Comparison of ENCODE assay signal across 18 cellular contexts in the genomic region with DNA sequence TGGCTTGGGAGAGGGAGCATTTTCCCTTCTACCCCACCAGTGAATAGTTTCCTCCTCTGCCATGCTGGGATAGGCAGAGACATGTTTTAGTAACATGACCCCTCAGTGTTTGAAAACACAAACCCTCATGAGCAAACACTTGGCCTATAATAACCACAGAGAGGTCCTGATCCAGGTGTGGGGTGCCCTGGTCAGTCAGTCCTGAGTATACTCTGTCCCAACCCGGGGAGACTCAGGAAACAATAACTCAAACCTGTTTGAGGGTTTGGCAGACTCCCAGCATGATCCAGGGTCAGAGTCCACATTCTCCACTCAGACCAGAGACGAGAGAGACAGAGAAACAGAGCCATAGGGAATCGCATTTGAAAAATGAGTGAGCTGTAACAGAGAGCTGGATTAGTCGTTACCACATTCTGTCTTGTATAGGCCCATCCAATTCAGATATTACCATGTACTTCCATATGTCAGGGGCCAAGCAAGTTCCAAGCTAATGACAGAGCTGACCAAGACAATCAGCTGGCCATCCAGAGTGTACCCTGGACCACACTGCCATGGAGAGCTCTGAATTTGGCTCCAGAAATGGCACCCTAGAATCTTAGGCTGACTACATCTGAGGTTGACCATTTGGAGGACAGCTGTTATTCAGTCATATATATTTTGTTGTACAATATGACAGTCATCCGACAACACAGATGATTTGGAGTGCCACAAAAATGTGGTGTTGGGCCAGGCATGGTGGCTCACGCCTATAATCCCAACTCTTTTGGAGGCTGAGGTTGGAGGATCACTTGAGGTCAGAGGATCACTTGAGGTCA. TPM values are rescaled to one million over a fixed set of nuclear protein-coding genes. Genes with fewer than 3 reads are reported as not detected.
DNase-seq lines count a peak whose midpoint lies in the region; ATAC-seq and TF ChIP-seq lines count a peak whose summit lies in the region.
"Had no signal": no experiment of that assay in that cellular context is flagged by ENCODE, and none has a peak within 500 bp of the region (broad histone marks: within the 10 kb centered on the region; RNA-seq: fewer than 3 reads in every experiment).

No MANE protein-coding gene starts in this region.

- CTCF ChIA-PET in HCT116 (lab: Charles Lee) = interaction anchor here (1.4 kb wide), 1 partner anchor 9 kb away, joined by 5 read pairs; no protein-coding TSS in a partner anchor
- CTCF ChIA-PET in RWPE1 (lab: Yijun Ruan, JAX) = no interaction called here

- TF ChIP-seq RAD21 in HCT116 (IDR thresholded peaks at IDR 0.05; ENCODE audit: low read depth) = no peak

- no peaks in the 10 kb centered on the region for H3K9me3 ChIP-seq in HCT116 (ENCODE audit: control insufficient read depth in 1 of 2, insufficient read depth in 1 of 2, low read depth in 1 of 2, low read length in 2 of 2)
- H3K9me3 ChIP-seq in left lung = no peaks in the 10 kb centered on the region
- H3K9me3 ChIP-seq: ovary had no signal

- RAD21 ChIA-PET in HCT116 (lab: Charles Lee; ENCODE audit: low non-redundant PET in 1 of 2, low total read pairs in 2 of 2, uncharacterized antibody in 2 of 2, unreplicated experiment in 2 of 2) = no interaction called here

- peaks cover 4% of the 10 kb centered on the region; the same call in 1 of the 2 replicates for H3K79me2 ChIP-seq in HCT116 (ENCODE audit: insufficient read depth, low read length)

- BruUV-seq in HCT116 (replicated peaks; lab: Mats Ljungman, UMichigan) = no TSS peak

- intact Hi-C loops in HCT116 (cut with micrococcal nuclease) (no loop called here), left lung (cut with DNase I) (loop anchor here in 1 of 2 donors (10.0 kb wide), 1 partner anchor 55 kb away; no protein-coding TSS in a partner anchor)

- H3K4me3 Mint-ChIP-seq in progenitor cell of endocrine pancreas (ENCODE audit: low read depth) = no peak overlapping the region
- H3K4me3 Mint-ChIP-seq: HFFc6; stimulated activated naive CD8-positive, alpha-beta T cell treated with anti-CD3 and anti-CD28 coated beads, Interleukin-15, amount 100 ng/mL, for 72 hours; T-cell had no signal

- no peaks in the 10 kb centered on the region for H3K36me3 ChIP-seq in HCT116 (ENCODE audit: control insufficient read depth in 1 of 2, insufficient read depth in 2 of 2, low read length in 2 of 2)
- no peaks in the 10 kb centered on the region for H3K36me3 ChIP-seq in left lung
- H3K36me3 ChIP-seq: ovary had no signal

- POLR2A ChIA-PET in HCT116 (lab: Charles Lee) = interaction anchor here (1.4 kb wide), 1 partner anchor 11 kb away, joined by 3 read pairs; no protein-coding TSS in a partner anchor
- POLR2A ChIA-PET in RWPE1 (lab: Yijun Ruan, JAX; ENCODE audit: low non-redundant PET) = interaction anchor here (0.5 kb wide), 1 partner anchor 9 kb away, joined by 8 read pairs; no protein-coding TSS in a partner anchor

- H3K9ac ChIP-seq in HCT116 (ENCODE audit: low read length) = no peak overlapping the region

- H3K9me2 ChIP-seq in HCT116 (ENCODE audit: insufficient read depth) = no peaks in the 10 kb centered on the region

- H3K27ac ChIP-seq in HCT116 (ENCODE audit: low read depth, low read length) (0 out of 2 replicates have a peak overlapping the region, but pooled peaks have one; percentile 7), RWPE1 (peak overlapping the region; percentile 7; the same call in 1 of the 2 replicates), left lung (no peak overlapping the region)
- H3K27ac ChIP-seq: ovary had no signal

- peak overlapping the region in 1 of 2 experiments; percentile 25; a peak in 1 of 4 replicates for H3K4me3 ChIP-seq in HCT116 (replicated peaks in 1 of 2; ENCODE audit: low read depth in 1 of 2, low read length in 2 of 2)
- no peak overlapping the region for H3K4me3 ChIP-seq in left lung
- H3K4me3 ChIP-seq: GM12878, ovary had no signal

- no peaks in the 10 kb centered on the region for H3K36me3 Mint-ChIP-seq in progenitor cell of endocrine pancreas (ENCODE audit: insufficient read depth)
- H3K36me3 Mint-ChIP-seq: T-cell had no signal

- H3K27me3 Mint-ChIP-seq in progenitor cell of endocrine pancreas = peaks cover 7% of the 10 kb centered on the region

- TF ChIP-seq CTCF in HCT116 (IDR thresholded peaks at IDR 0.05 in 2 of 3, conservative IDR thresholded peaks at IDR 0.05 in 1 of 3; ENCODE audit: borderline replicate concordance in 1 of 3, insufficient read depth in 1 of 3, low read depth in 2 of 3, low read length in 2 of 3) (no peak), RWPE1 (conservative IDR thresholded peaks at IDR 0.05; ENCODE audit: low read depth) (no peak), progenitor cell of endocrine pancreas (IDR thresholded peaks at IDR 0.05; ENCODE audit: unreplicated experiment) (no peak), left lung (IDR thresholded peaks at IDR 0.05) (no peak)

- H3K4me1 ChIP-seq in HCT116 (ENCODE audit: control insufficient read depth in 1 of 2, insufficient read depth in 2 of 2, low read length in 2 of 2) (peaks cover 23 to 45% of the 10 kb centered on the region in 2 experiments; a peak in 3 of 4 replicates), left lung (peaks cover 0 to 16% of the 10 kb centered on the region in 2 donors)

- H2AFZ ChIP-seq in HCT116 (ENCODE audit: low read depth, low read length, poor library complexity, severe bottlenecking) = peak overlapping the region; percentile 84

- no peak for TF ChIP-seq POLR2A in HCT116 (IDR thresholded peaks at IDR 0.05; ENCODE audit: borderline replicate concordance, extremely low read depth, insufficient read depth, insufficient read length)

- no peaks in the 10 kb centered on the region for H3K27me3 ChIP-seq in HCT116 (ENCODE audit: insufficient read depth, low read length)
- peaks cover 0 to 4% of the 10 kb centered on the region in 2 donors for H3K27me3 ChIP-seq in left lung
- H3K27me3 ChIP-seq: ovary had no signal

- H3K4me2 ChIP-seq in HCT116 (ENCODE audit: low read length) = peak overlapping the region; percentile 67

- DNase-seq in HCT116 (ENCODE audit: low read depth, low spot score) = no peak
- DNase-seq in RWPE1 (ENCODE audit: low spot score) = peak; percentile 61
- DNase-seq in iris pigment epithelial cell (ENCODE audit: low read depth) = peak; percentile 64
- DNase-seq in progenitor cell of endocrine pancreas (ENCODE audit: low spot score, unreplicated experiment) = no peak
- DNase-seq in NCI-H1092 treated with DMSO at 0.1 percent for 48 hours (lab: John Stamatoyannopoulos, UW) = no peak
- no peak for DNase-seq in left lung
- DNase-seq: activated CD4-positive, alpha-beta T cell treated with anti-CD3 and anti-CD28 coated beads, Interleukin-2, amount 50 U/mL, for 1 hour; activated effector memory CD4-positive, alpha-beta T cell treated with Interleukin-2 at 50 U/mL for 16 hours; caudate nucleus; HFFc6; NCI-H774; ovary; stimulated activated CD4-positive, alpha-beta T cell treated with anti-CD3 and anti-CD28 coated beads, Interleukin-4, amount 100 ng/mL, for 1 hour; stimulated activated naive CD8-positive, alpha-beta T cell treated with anti-CD3 and anti-CD28 coated beads, Interleukin-15, amount 100 ng/mL, for 72 hours; T-cell had no signal

- peak; percentile 10; the same call in 1 of the 2 replicates for ATAC-seq in HCT116
- ATAC-seq in HG03135 (IDR thresholded peaks at IDR 0.05; ENCODE audit: unreplicated experiment) = no peak
- ATAC-seq in left lung = no peak
- ATAC-seq in GM21825 (IDR thresholded peaks at IDR 0.05; ENCODE audit: unreplicated experiment) = no peak
- ATAC-seq: GM12878; stimulated activated naive CD8-positive, alpha-beta T cell treated with anti-CD3 and anti-CD28 coated beads, Interleukin-15, amount 100 ng/mL, for 72 hours; T-cell had no signal

- H3K27ac Mint-ChIP-seq in progenitor cell of endocrine pancreas = peak overlapping the region; percentile 18
- H3K27ac Mint-ChIP-seq: HFFc6; stimulated activated naive CD8-positive, alpha-beta T cell treated with anti-CD3 and anti-CD28 coated beads, Interleukin-15, amount 100 ng/mL, for 72 hours; T-cell had no signal

- peaks cover 4% of the 10 kb centered on the region for H3K4me1 Mint-ChIP-seq in progenitor cell of endocrine pancreas (ENCODE audit: low read depth)

- no peaks in the 10 kb centered on the region for H4K20me1 ChIP-seq in HCT116 (ENCODE audit: insufficient read depth)

- H3K9me3 Mint-ChIP-seq in progenitor cell of endocrine pancreas (ENCODE audit: low read depth) = no peaks in the 10 kb centered on the region
- H3K9me3 Mint-ChIP-seq: HFFc6, T-cell had no signal

TF ChIP-seq in HCT116, 20 proteins besides CTCF, POLR2A, EP300 and RAD21:
- TF ChIP-seq SP1 (IDR thresholded peaks at IDR 0.05; ENCODE audit: low read depth) (peak; percentile 22; the same call in 1 of the 2 replicates), EZH2phosphoT487 (IDR thresholded peaks at IDR 0.05; ENCODE audit: borderline replicate concordance) (no peak), YY1 (IDR thresholded peaks at IDR 0.05; ENCODE audit: extremely low read depth, insufficient replicate concordance, low read depth, low read length) (no peak)
TF ChIP-seq in HCT116: peak in this region for 1.

RNA-seq across cellular contexts. Expression of a gene that starts 4.2 kb away (rescaled TPM):
- total RNA-seq in HCT116 (2021; ENCODE audit: unreplicated experiment) = 8.5 TPM
- polyA plus RNA-seq in HCT116 (2012) = 27.6 and 29.4 TPM in 2 replicates
- total RNA-seq in progenitor cell of endocrine pancreas = 0.31 and 0.49 TPM in 2 replicates
- under 1 TPM in 1 of 2 donors, not detected in 1; 0.26 TPM for total RNA-seq in left lung

RNA-seq across cellular contexts. Expression of a gene that starts 4.5 kb away (rescaled TPM):
- total RNA-seq in HCT116 (2021; ENCODE audit: unreplicated experiment) = 29.8 TPM
- polyA plus RNA-seq in HCT116 (2012) = 18.1 and 23.4 TPM in 2 replicates
- total RNA-seq in progenitor cell of endocrine pancreas = 9.1 and 10.4 TPM in 2 replicates
- total RNA-seq in left lung = 1 to 10 TPM; 1.5 to 3.1 TPM

RNA-seq across cellular contexts. Expression of a gene that starts 11.4 kb away (rescaled TPM):
- total RNA-seq in HCT116 (2021; ENCODE audit: unreplicated experiment) (11.1 TPM), progenitor cell of endocrine pancreas (17.2 and 18.8 TPM in 2 replicates), left lung (10 to 100 TPM; 24.7 to 25.6 TPM)
- 10.3 and 11.1 TPM in 2 replicates for polyA plus RNA-seq in HCT116 (2012)

RNA-seq across cellular contexts. Expression of a gene that starts 11.7 kb away (rescaled TPM):
- total RNA-seq in HCT116 (2021; ENCODE audit: unreplicated experiment) (30,969 TPM), progenitor cell of endocrine pancreas (15,251 and 16,487 TPM in 2 replicates), left lung (over 10,000 TPM; 27,227 to 27,465 TPM)
- 23.0 and 89.1 TPM in 2 replicates for polyA plus RNA-seq in HCT116 (2012)

RNA-seq across cellular contexts. Expression of a gene that starts 18.8 kb away (rescaled TPM):
- total RNA-seq in HCT116 (2021; ENCODE audit: unreplicated experiment) (not detected), progenitor cell of endocrine pancreas (not detected in 2 replicates), left lung (1 to 10 TPM in 1 of 2 donors, under 1 TPM in 1; 0.99 to 2.4 TPM)
- polyA plus RNA-seq in HCT116 (2012) = not detected in 2 replicates
- total RNA-seq: HFFc6 had no signal

Comparison
In these comparisons a context has a peak if more than half of its experiments do, and no peak if none do; other contexts are left out.
1. DNase-seq: peak in RWPE1 (single experiment) and iris pigment epithelial cell (single experiment); none in HCT116 (single experiment), progenitor cell of endocrine pancreas (single experiment), NCI-H1092 treated with DMSO at 0.1 percent for 48 hours (single experiment) and left lung (0 of 2).
2. H3K27ac ChIP-seq: peak in HCT116 (single experiment) and RWPE1 (single experiment); none in left lung (0 of 2).